In genomic region chr15:88467073-88467934, GRCh38 we compare ENCODE assay signal across 1 cellular context.
TF ChIP-seq lines count a peak whose summit lies in the region.

MRPL46 (minus strand) TSS chr15:88467388; CDS start chr15:88467377, 11 bp downstream.
MRPS11 (plus strand) TSS chr15:88467708; CDS start chr15:88467718, 10 bp downstream.

TF ChIP-seq in HepG2, 621 proteins besides CTCF, POLR2A, EP300 and RAD21 (continued from another document and continues in another):
- TF ChIP-seq RNF219 (CRISPR knock-in tag; IDR thresholded peaks at IDR 0.05) (no peak), ZFYVE20 (CRISPR knock-in tag; IDR thresholded peaks at IDR 0.05; ENCODE audit: borderline replicate concordance, low read depth) (no peak), GTF3A (CRISPR knock-in tag; conservative IDR thresholded peaks at IDR 0.05) (0 out of 2 replicates have a peak, but pooled peaks have one; percentile 38), GATAD2A (CRISPR knock-in tag; IDR thresholded peaks at IDR 0.05) (no peak), ZMYM4 (CRISPR knock-in tag; IDR thresholded peaks at IDR 0.05) (no peak; the same call in 1 of the 2 replicates), TGIF2 (CRISPR knock-in tag; IDR thresholded peaks at IDR 0.05) (no peak), MAZ (IDR thresholded peaks at IDR 0.05; ENCODE audit: borderline replicate concordance, low read depth, low read length) (no peak), MAZ (CRISPR knock-in tag; IDR thresholded peaks at IDR 0.05; ENCODE audit: low read depth) (peak; percentile 13; the same call in 1 of the 2 replicates), ZFX (CRISPR knock-in tag; IDR thresholded peaks at IDR 0.05; ENCODE audit: low read depth) (peak; percentile 81), KDM6A (CRISPR knock-in tag; IDR thresholded peaks at IDR 0.05; ENCODE audit: low read depth) (0 out of 2 replicates have a peak, but pooled peaks have one; percentile 28), BRCA1 (CRISPR knock-in tag; IDR thresholded peaks at IDR 0.05) (peak; percentile 74; the same call in 1 of the 2 replicates), ZNF563 (CRISPR knock-in tag; IDR thresholded peaks at IDR 0.05) (no peak), ATF7 (IDR thresholded peaks at IDR 0.05) (peak; percentile 69), ATF7 (CRISPR knock-in tag; IDR thresholded peaks at IDR 0.05) (0 out of 2 replicates have a peak, but pooled peaks have one; percentile 53), KDM5A (IDR thresholded peaks at IDR 0.05; ENCODE audit: borderline replicate concordance, low read length) (peak; percentile 97), NFIB (CRISPR knock-in tag; IDR thresholded peaks at IDR 0.05; ENCODE audit: borderline replicate concordance) (no peak), NKX3-1 (CRISPR knock-in tag; IDR thresholded peaks at IDR 0.05) (0 out of 2 replicates have a peak, but pooled peaks have one; percentile 19), ZNF589 (CRISPR knock-in tag; conservative IDR thresholded peaks at IDR 0.05) (no peak; the same call in 1 of the 2 replicates), ZNF75D (CRISPR knock-in tag; IDR thresholded peaks at IDR 0.05; ENCODE audit: borderline replicate concordance) (no peak), TIGD3 (CRISPR knock-in tag; IDR thresholded peaks at IDR 0.05; ENCODE audit: borderline replicate concordance) (no peak), ZNF790 (CRISPR knock-in tag; IDR thresholded peaks at IDR 0.05; ENCODE audit: borderline replicate concordance) (no peak), SRF (IDR thresholded peaks at IDR 0.05; ENCODE audit: low read depth, low read length) (peak; percentile 14; the same call in 1 of the 2 replicates), ZBTB25 (CRISPR knock-in tag; IDR thresholded peaks at IDR 0.05) (peak; percentile 9; the same call in 1 of the 2 replicates), ZNF326 (CRISPR knock-in tag; IDR thresholded peaks at IDR 0.05; ENCODE audit: borderline replicate concordance) (no peak), SRSF4 (IDR thresholded peaks at IDR 0.05; ENCODE audit: low read depth, low read length, poor library complexity, severe bottlenecking) (no peak), ZNF747 (CRISPR knock-in tag; IDR thresholded peaks at IDR 0.05; ENCODE audit: borderline replicate concordance) (no peak), CCDC6 (CRISPR knock-in tag; IDR thresholded peaks at IDR 0.05) (peak; percentile 7; the same call in 1 of the 2 replicates), FOXK1 (CRISPR knock-in tag; IDR thresholded peaks at IDR 0.05; ENCODE audit: borderline replicate concordance, low read depth) (peak; percentile 58; the same call in 1 of the 2 replicates), GATA4 (IDR thresholded peaks at IDR 0.05; ENCODE audit: borderline replicate concordance, low read depth) (0 out of 2 replicates have a peak, but pooled peaks have one; percentile 14), FOXJ3 (CRISPR knock-in tag; IDR thresholded peaks at IDR 0.05; ENCODE audit: borderline replicate concordance) (no peak), ZBTB7B (CRISPR knock-in tag; IDR thresholded peaks at IDR 0.05) (0 out of 2 replicates have a peak, but pooled peaks have one; percentile 25), ZBTB21 (CRISPR knock-in tag; IDR thresholded peaks at IDR 0.05) (no peak), SP140L (CRISPR knock-in tag; IDR thresholded peaks at IDR 0.05; ENCODE audit: borderline replicate concordance) (no peak), MBD4 (IDR thresholded peaks at IDR 0.05; ENCODE audit: borderline replicate concordance, low read length) (no peak), ZNF441 (CRISPR knock-in tag; IDR thresholded peaks at IDR 0.05; ENCODE audit: borderline replicate concordance) (no peak), MEF2D (CRISPR knock-in tag; IDR thresholded peaks at IDR 0.05) (no peak), SNRNP70 (IDR thresholded peaks at IDR 0.05; ENCODE audit: low read depth, low read length) (no peak), HDAC6 (IDR thresholded peaks at IDR 0.05; ENCODE audit: low read depth, low read length) (no peak), ZNF296 (CRISPR knock-in tag; conservative IDR thresholded peaks at IDR 0.05) (no peak), TERF1 (CRISPR knock-in tag; IDR thresholded peaks at IDR 0.05) (no peak), UBTF (CRISPR knock-in tag; IDR thresholded peaks at IDR 0.05) (peak; percentile 59), ZNF530 (CRISPR knock-in tag; IDR thresholded peaks at IDR 0.05; ENCODE audit: low read depth) (no peak), CBX5 (CRISPR knock-in tag; IDR thresholded peaks at IDR 0.05; ENCODE audit: borderline replicate concordance) (no peak; the same call in 1 of the 2 replicates), ZNF569 (CRISPR knock-in tag; IDR thresholded peaks at IDR 0.05; ENCODE audit: borderline replicate concordance) (no peak)
- TF ChIP-seq, protein P1, sequence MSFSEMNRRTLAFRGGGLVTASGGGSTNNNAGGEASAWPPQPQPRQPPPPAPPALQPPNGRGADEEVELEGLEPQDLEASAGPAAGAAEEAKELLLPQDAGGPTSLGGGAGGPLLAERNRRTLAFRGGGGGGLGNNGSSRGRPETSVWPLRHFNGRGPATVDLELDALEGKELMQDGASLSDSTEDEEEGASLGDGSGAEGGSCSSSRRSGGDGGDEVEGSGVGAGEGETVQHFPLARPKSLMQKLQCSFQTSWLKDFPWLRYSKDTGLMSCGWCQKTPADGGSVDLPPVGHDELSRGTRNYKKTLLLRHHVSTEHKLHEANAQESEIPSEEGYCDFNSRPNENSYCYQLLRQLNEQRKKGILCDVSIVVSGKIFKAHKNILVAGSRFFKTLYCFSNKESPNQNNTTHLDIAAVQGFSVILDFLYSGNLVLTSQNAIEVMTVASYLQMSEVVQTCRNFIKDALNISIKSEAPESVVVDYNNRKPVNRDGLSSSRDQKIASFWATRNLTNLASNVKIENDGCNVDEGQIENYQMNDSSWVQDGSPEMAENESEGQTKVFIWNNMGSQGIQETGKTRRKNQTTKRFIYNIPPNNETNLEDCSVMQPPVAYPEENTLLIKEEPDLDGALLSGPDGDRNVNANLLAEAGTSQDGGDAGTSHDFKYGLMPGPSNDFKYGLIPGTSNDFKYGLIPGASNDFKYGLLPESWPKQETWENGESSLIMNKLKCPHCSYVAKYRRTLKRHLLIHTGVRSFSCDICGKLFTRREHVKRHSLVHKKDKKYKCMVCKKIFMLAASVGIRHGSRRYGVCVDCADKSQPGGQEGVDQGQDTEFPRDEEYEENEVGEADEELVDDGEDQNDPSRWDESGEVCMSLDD (CRISPR knock-in tag; IDR thresholded peaks at IDR 0.05; ENCODE audit: borderline replicate concordance): no peak
- TF ChIP-seq, protein P2, sequence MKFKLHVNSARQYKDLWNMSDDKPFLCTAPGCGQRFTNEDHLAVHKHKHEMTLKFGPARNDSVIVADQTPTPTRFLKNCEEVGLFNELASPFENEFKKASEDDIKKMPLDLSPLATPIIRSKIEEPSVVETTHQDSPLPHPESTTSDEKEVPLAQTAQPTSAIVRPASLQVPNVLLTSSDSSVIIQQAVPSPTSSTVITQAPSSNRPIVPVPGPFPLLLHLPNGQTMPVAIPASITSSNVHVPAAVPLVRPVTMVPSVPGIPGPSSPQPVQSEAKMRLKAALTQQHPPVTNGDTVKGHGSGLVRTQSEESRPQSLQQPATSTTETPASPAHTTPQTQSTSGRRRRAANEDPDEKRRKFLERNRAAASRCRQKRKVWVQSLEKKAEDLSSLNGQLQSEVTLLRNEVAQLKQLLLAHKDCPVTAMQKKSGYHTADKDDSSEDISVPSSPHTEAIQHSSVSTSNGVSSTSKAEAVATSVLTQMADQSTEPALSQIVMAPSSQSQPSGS (CRISPR knock-in tag; IDR thresholded peaks at IDR 0.05): no peak
- TF ChIP-seq, protein P3, sequence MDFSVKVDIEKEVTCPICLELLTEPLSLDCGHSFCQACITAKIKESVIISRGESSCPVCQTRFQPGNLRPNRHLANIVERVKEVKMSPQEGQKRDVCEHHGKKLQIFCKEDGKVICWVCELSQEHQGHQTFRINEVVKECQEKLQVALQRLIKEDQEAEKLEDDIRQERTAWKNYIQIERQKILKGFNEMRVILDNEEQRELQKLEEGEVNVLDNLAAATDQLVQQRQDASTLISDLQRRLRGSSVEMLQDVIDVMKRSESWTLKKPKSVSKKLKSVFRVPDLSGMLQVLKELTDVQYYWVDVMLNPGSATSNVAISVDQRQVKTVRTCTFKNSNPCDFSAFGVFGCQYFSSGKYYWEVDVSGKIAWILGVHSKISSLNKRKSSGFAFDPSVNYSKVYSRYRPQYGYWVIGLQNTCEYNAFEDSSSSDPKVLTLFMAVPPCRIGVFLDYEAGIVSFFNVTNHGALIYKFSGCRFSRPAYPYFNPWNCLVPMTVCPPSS (IDR thresholded peaks at IDR 0.05): no peak
- TF ChIP-seq, protein P4, sequence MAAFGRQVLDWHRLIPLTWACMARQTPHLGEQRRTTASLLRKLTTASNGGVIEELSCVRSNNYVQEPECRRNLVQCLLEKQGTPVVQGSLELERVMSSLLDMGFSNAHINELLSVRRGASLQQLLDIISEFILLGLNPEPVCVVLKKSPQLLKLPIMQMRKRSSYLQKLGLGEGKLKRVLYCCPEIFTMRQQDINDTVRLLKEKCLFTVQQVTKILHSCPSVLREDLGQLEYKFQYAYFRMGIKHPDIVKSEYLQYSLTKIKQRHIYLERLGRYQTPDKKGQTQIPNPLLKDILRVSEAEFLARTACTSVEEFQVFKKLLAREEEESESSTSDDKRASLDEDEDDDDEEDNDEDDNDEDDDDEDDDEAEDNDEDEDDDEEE (CRISPR knock-in tag; IDR thresholded peaks at IDR 0.05): no peak
- TF ChIP-seq, protein P5, sequence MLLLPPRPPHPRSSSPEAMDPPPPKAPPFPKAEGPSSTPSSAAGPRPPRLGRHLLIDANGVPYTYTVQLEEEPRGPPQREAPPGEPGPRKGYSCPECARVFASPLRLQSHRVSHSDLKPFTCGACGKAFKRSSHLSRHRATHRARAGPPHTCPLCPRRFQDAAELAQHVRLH (CRISPR knock-in tag; IDR thresholded peaks at IDR 0.05; ENCODE audit: borderline replicate concordance, low read depth): no peak
